Comparison of ENCODE assay signal across 26 cellular contexts in genomic region chr5:155665371-155665770, GRCh38.
"Had no signal": no experiment of that assay in that cellular context is flagged by ENCODE, and none has a peak within 500 bp of the region (broad histone marks: within the 10 kb centered on the region; RNA-seq: fewer than 3 reads in every experiment).

No MANE protein-coding gene starts in this region.

- H3K4me2 ChIP-seq: hepatocyte had no signal

- H3K9me3 ChIP-seq: esophagus muscularis mucosa, gastroesophageal sphincter, heart left ventricle, psoas muscle, spleen, testis, tibial artery had no signal

- H3K27me3 ChIP-seq: esophagus muscularis mucosa, foreskin keratinocyte, gastroesophageal sphincter, heart left ventricle, hepatocyte, left lung, spleen, testis, tibial artery had no signal

- H3K4me1 ChIP-seq: esophagus muscularis mucosa, foreskin keratinocyte, gastroesophageal sphincter, heart left ventricle, left lung, psoas muscle, spleen, testis, tibial artery had no signal

- H3K4me3 ChIP-seq: coronary artery, esophagus muscularis mucosa, gastroesophageal sphincter, heart left ventricle, hepatocyte, left lung, psoas muscle, skin epidermis, spleen, testis, tibial artery had no signal

- H2AFZ ChIP-seq: hepatocyte had no signal

- ATAC-seq: foreskin keratinocyte; gastroesophageal sphincter; heart left ventricle; left lung; naive thymus-derived CD4-positive, alpha-beta T cell; psoas muscle; right cardiac atrium; stimulated activated memory B cell treated with anti-CD40 and anti-IgM and Interleukin-4, amounts not matched to agents 10 μg/mL and 1 μg/mL and 100 μg/mL, for 72 hours; stimulated activated naive CD8-positive, alpha-beta T cell treated with anti-CD3 and anti-CD28 coated beads, Interleukin-15, Interleukin-2, amounts not matched to agents 100 U/mL and 50 U/mL, for 24 hours had no signal

- H3K36me3 ChIP-seq: esophagus muscularis mucosa, gastroesophageal sphincter, heart left ventricle, left lung, spleen, tibial artery had no signal

- DNase-seq: dermis blood vessel endothelial cell; effector memory CD4-positive, alpha-beta T cell; foreskin keratinocyte; heart left ventricle; immature natural killer cell; islet precursor cell; left lung; mesenchymal stem cell; midbrain; naive thymus-derived CD4-positive, alpha-beta T cell; nucleus accumbens; posterior cingulate gyrus; psoas muscle; right cardiac atrium; spleen; stimulated activated CD4-positive, alpha-beta T cell treated with anti-CD3 and anti-CD28 coated beads, Interleukin-4, amount 100 ng/mL, for 4 hours; stimulated activated naive CD8-positive, alpha-beta T cell treated with anti-CD3 and anti-CD28 coated beads, Interleukin-15, Interleukin-2, amounts not matched to agents 100 U/mL and 50 U/mL, for 24 hours; substantia nigra; testis; tibial artery had no signal

- H3K79me2 ChIP-seq: hepatocyte had no signal

- H3K27ac ChIP-seq: coronary artery, esophagus muscularis mucosa, foreskin keratinocyte, gastroesophageal sphincter, heart left ventricle, hepatocyte, left lung, psoas muscle, skin epidermis, spleen, testis, tibial artery had no signal
